Comparison of ENCODE assay signal across 3 cellular contexts in genomic region chr16:28377108-28377625, GRCh38. TPM values are rescaled to one million over a fixed set of nuclear protein-coding genes. Genes with fewer than 3 reads are reported as not detected.
"Had no signal": no experiment of that assay in that cellular context is flagged by ENCODE, and none has a peak within 500 bp of the region (broad histone marks: within the 10 kb centered on the region; RNA-seq: fewer than 3 reads in every experiment).

No MANE protein-coding gene starts in this region.

RNA-seq across cellular contexts. Expression of gene NPIPB6, which starts 13.9 kb away (rescaled TPM):
- total RNA-seq: occipital lobe, skeletal muscle tissue had no signal
- polyA plus RNA-seq: naive thymus-derived CD4-positive, alpha-beta T cell had no signal
